ENCODE assay signal across 26 cellular contexts in the genomic region with DNA sequence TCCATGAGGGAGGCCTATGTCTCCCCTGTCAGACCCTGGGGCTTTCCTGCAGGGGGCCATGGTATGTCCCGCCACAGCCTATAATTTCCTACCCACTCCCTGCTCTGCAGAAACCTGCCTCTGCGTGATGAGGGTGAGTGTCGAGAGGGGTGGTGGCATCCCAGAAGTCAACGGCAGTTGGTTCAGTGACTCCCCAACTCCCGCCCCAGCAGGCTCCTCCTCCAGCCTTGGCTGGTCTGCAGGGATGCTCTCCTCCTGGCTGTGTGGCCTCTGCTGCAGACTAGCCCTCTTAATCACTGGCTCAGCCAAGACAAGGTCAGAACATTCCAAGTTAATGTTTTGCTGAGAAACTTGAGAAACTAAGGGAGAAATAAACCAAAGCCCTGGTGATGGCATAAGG. TPM values are rescaled to one million over a fixed set of nuclear protein-coding genes. Genes with fewer than 3 reads are reported as not detected.
"Had no signal": no experiment of that assay in that cellular context is flagged by ENCODE, and none has a peak within 500 bp of the region (broad histone marks: within the 10 kb centered on the region; RNA-seq: fewer than 3 reads in every experiment).

No MANE protein-coding gene starts in this region.

- H3K4me3 ChIP-seq: SK-N-MC had no signal

- H3K27ac ChIP-seq: SK-N-MC had no signal

- DNase-seq: activated B cell treated with CpG ODN at 0.5 μM for 24 hours; activated CD4-positive, alpha-beta memory T cell treated with anti-CD3 and anti-CD28 coated beads for 36 hours; activated CD4-positive, alpha-beta T cell treated with anti-CD3 and anti-CD28 coated beads for 1 hour; activated CD4-positive, alpha-beta T cell treated with anti-CD3 and anti-CD28 coated beads, Interleukin-2, amount 10 ng/mL, durations not matched to agents 24 days and 14 days; activated CD8-positive, alpha-beta memory T cell treated with anti-CD3 and anti-CD28 coated beads for 24 hours; activated gamma-delta T cell; activated naive CD4-positive, alpha-beta T cell treated with anti-CD3 and anti-CD28 coated beads for 36 hours; activated T-cell treated with anti-CD3 and anti-CD28 coated beads, Interleukin-2, amount 50 U/mL, for 4 hours; amygdala; Kasumi-1; NCI-H1048; NCI-H146; NCI-H187 treated with DMSO at 0.1 percent for 48 hours; NCI-H2081 treated with DMSO at 0.1 percent for 48 hours; NCI-H345; NCI-H510A; NCI-H526 treated with DMSO at 0.1 percent for 48 hours; NCI-H82; OCI-M1; RPMI8226; T-cell; T-helper 2 cell; T1000 had no signal

RNA-seq across cellular contexts. Expression of a gene that starts 13.3 kb away (rescaled TPM):
- total RNA-seq: activated B cell treated with CpG ODN at 0.5 μM for 24 hours; activated CD4-positive, alpha-beta memory T cell treated with anti-CD3 and anti-CD28 coated beads for 36 hours; activated CD4-positive, alpha-beta T cell treated with anti-CD3 and anti-CD28 coated beads, Interleukin-2, amount 10 ng/mL, durations not matched to agents 24 days and 14 days; activated naive CD4-positive, alpha-beta T cell treated with anti-CD3 and anti-CD28 coated beads for 36 hours; activated T-cell treated with anti-CD3 and anti-CD28 coated beads, Interleukin-2, amount 50 U/mL, for 4 hours; activated T-helper 17 cell treated with anti-CD3 and anti-CD28 coated beads, Interleukin-2, amount 50 U/mL, for 72 hours; Right ventricle myocardium inferior; T-cell had no signal
